In the genomic region with DNA sequence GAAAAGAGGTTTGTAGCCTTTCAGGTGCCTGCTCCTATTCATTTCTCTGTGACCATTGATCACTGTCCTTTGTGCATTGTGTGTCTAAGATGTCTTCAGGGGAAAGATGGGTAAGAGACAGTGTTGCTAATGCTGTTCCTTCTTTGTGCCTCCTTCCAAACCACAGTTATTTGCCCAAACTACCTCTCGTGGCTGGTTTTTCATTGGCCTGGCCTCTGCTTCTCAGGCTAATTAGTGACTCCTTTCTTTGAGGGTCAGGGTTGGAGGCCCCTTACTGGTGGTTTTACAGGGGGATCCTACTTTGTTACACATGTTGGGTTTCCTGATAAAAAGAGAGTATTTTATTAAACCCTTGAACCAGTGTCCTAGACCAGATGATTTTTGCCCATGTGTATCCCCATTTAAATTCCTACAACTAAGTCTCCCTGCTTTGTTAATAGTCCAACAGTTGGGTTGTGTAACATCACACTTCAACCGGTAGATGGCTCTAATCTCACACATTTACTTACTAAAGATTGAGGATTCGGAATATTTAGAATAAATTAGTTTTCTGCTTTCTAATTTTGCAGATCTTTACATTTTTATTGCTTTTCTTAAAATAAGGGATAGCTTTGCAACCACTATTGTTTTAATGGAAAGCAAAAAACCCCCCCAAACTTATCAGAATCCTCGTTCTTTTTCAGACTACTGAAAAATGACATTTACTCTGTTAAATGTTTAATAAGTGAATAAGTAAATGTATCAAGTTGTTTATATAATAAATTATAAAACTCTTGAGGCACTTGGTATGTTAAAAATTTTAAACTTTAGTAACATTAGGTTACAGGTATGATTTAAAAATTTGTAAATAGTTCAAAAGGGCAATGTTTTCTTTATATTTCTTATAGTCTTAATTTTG, we compare ENCODE assay signal across 8 cellular contexts. TPM values are rescaled to one million over a fixed set of nuclear protein-coding genes. Genes with fewer than 3 reads are reported as not detected.
DNase-seq lines count a peak whose midpoint lies in the region; ATAC-seq, FAIRE-seq and TF ChIP-seq lines count a peak whose summit lies in the region.

No MANE protein-coding gene starts in this region.

- no peak overlapping the region for H3K27ac ChIP-seq in adrenal gland
- no peak overlapping the region for H3K27ac ChIP-seq in iPS-20b (ENCODE audit: low read length)
- H3K27ac ChIP-seq in small intestine (ENCODE audit: low read depth in 1 of 2, low read length in 1 of 2): no peak overlapping the region

- intact Hi-C loops in adrenal gland (cut with DNase I): loop anchor here in 1 of 2 donors (5.0 kb wide), 1 partner anchor 70 kb away; no protein-coding TSS in a partner anchor

- H3K36me3 ChIP-seq in adrenal gland (replicated peaks in 1 of 2) (no peaks in the 10 kb centered on the region), iPS-20b (ENCODE audit: insufficient read depth, low read depth, low read length) (peaks cover 28% of the 10 kb centered on the region), small intestine (ENCODE audit: control insufficient read depth in 2 of 2, insufficient read depth in 2 of 2, low read length in 2 of 2) (no peaks in the 10 kb centered on the region)

- WGBS in adrenal gland, 4 donors: 9 to 12% (median 11%) methylated on average over 4 of the region's 4 CpGs
- WGBS in small intestine, 3 donors: 4 to 9% (median 8%) methylated on average over 4 of the region's 4 CpGs

- TF ChIP-seq POLR2A in adrenal gland (IDR thresholded peaks at IDR 0.05): no peak

- DNase-seq in AG20443 (ENCODE audit: low spot score) (peak; percentile 27), NCI-H2227 (lab: John Stamatoyannopoulos, UW; ENCODE audit: unreplicated experiment) (peak; percentile 48), adrenal gland (no peak), small intestine (peak; percentile 45)

- ATAC-seq in GM19351 (IDR thresholded peaks at IDR 0.05; ENCODE audit: unreplicated experiment) (no peak), GM21381 (IDR thresholded peaks at IDR 0.05; ENCODE audit: unreplicated experiment) (no peak)

- H3K9ac ChIP-seq in iPS-20b (ENCODE audit: low read depth, low read length): peak overlapping the region; percentile 85; the same call in 1 of the 2 replicates

- FAIRE-seq in small intestine (lab: Jason Lieb, UNC): no peak

- H3K27me3 ChIP-seq in adrenal gland (no peaks in the 10 kb centered on the region), iPS-20b (ENCODE audit: insufficient read depth, low read length) (no peaks in the 10 kb centered on the region), small intestine (ENCODE audit: control insufficient read depth in 2 of 2, insufficient read depth in 2 of 2, low read length in 2 of 2) (no peaks in the 10 kb centered on the region)

- H3K4me1 ChIP-seq in adrenal gland (replicated peaks in 1 of 2): peaks cover 14 to 41% of the 10 kb centered on the region in 2 donors
- H3K4me1 ChIP-seq in iPS-20b (ENCODE audit: insufficient read depth, low read length): peaks cover 26% of the 10 kb centered on the region
- H3K4me1 ChIP-seq in small intestine (ENCODE audit: control insufficient read depth in 2 of 2, insufficient read depth in 1 of 2, low read depth in 1 of 2, low read length in 1 of 2): peaks cover 0 to 10% of the 10 kb centered on the region in 2 donors

- H3K4me3 ChIP-seq in adrenal gland: peak overlapping the region in 1 of 4 donors; percentile 84
- peak overlapping the region; percentile 93 for H3K4me3 ChIP-seq in iPS-20b (ENCODE audit: low read length)
- H3K4me3 ChIP-seq in small intestine (ENCODE audit: low read depth in 1 of 2, low read length in 2 of 2): no peak overlapping the region

- TF ChIP-seq CTCF in GM12873 (IDR thresholded peaks at IDR 0.05; ENCODE audit: insufficient read depth, low read depth, low read length, missing control alignments) (peak; percentile 56), adrenal gland (IDR thresholded peaks at IDR 0.05) (peak; percentile 58 to 75 (median 64))

- H3K9me3 ChIP-seq in adrenal gland (replicated peaks in 1 of 3): no peaks in the 10 kb centered on the region
- no peaks in the 10 kb centered on the region for H3K9me3 ChIP-seq in iPS-20b (ENCODE audit: insufficient read depth, low read depth, low read length)
- no peaks in the 10 kb centered on the region for H3K9me3 ChIP-seq in small intestine (ENCODE audit: control insufficient read depth, low read depth)

RNA-seq across cellular contexts. Expression of gene MARS2, which starts 2.4 kb away (rescaled TPM):
- total RNA-seq in adrenal gland: 10 to 100 TPM in 4 of 8 donors, 1 to 10 TPM in 4; 7.0 to 24.9 (median 10.3) TPM
- polyA plus RNA-seq in adrenal gland: 10 to 100 TPM in 1 of 3 donors, 1 to 10 TPM in 2; 1.1 to 14.8 (median 2.0) TPM
- polyA plus RNA-seq in small intestine: 1 to 10 TPM; 2.7 to 7.1 (median 3.0) TPM

RNA-seq across cellular contexts. Expression of gene RFTN2, which starts 32.2 kb away (rescaled TPM):
- total RNA-seq in adrenal gland: 10 to 100 TPM in 5 of 8 donors, 1 to 10 TPM in 3; 2.1 to 15.8 (median 11.2) TPM
- 1 to 10 TPM; 1.2 to 2.2 (median 1.9) TPM for polyA plus RNA-seq in adrenal gland
- polyA plus RNA-seq in small intestine: 1 to 10 TPM in 2 of 3 donors, not detected in 1; 1.1 to 1.5 TPM

Comparison
In these comparisons a context has a peak if more than half of its experiments do, and no peak if none do; other contexts are left out.
1. DNase-seq: peak in AG20443 (single experiment), NCI-H2227 (single experiment) and small intestine (single experiment); none in adrenal gland (0 of 7).